In the genomic region with DNA sequence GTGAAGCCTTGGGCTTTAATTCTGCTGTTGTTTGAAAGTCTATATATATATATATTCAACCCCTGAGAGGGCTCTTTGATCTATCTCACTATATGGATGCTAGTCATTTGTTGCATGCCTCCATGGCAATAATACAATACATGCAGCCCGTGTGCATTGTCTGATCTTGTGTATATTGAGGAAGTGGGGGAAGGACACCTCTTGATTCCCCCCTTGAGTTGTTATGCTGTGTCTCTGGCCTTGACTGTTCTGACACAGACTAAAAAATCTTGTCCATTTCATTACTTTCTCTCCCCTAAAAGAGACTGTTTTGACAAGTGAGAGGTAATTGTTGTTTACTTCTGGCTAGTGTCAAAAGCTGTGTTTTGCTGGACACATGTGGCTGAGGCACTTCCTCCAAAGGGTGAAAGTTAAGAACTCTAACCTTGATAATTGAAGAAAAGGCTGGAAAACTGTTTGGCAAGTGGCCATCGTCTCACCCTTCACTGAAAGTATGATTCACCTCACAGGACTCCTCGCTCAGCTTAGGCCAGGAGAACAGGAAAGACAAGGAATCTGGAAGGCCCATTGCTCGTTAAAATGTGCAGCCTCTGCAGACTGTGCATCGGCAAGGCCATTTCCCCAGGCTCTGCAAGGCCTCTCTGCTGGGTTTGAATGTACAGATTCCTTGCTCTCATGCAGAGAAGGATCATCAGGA, we compare ENCODE assay signal across 11 cellular contexts.
DNase-seq lines count a peak whose midpoint lies in the region; TF ChIP-seq lines count a peak whose summit lies in the region.
"Had no signal": no experiment of that assay in that cellular context is flagged by ENCODE, and none has a peak within 500 bp of the region (broad histone marks: within the 10 kb centered on the region; RNA-seq: fewer than 3 reads in every experiment).

No MANE protein-coding gene starts in this region.

- no peaks in the 10 kb centered on the region for H3K27me3 Mint-ChIP-seq in neural progenitor cell (ENCODE audit: insufficient read depth, low read depth)
- H3K27me3 Mint-ChIP-seq: activated naive CD8-positive, alpha-beta T cell treated with anti-CD3 and anti-CD28 coated beads, Interleukin-2, amount 50 U/mL, for 24 hours had no signal

- no peak overlapping the region for H3K9ac ChIP-seq in neural progenitor cell

- H4K20me1 ChIP-seq in neural progenitor cell (ENCODE audit: low read depth), result no peaks in the 10 kb centered on the region

- no peaks in the 10 kb centered on the region for H3K9me3 Mint-ChIP-seq in neural progenitor cell
- H3K9me3 Mint-ChIP-seq: neural crest cell had no signal

- DNase-seq in Caki2 (ENCODE audit: low read depth), result peak; percentile 62
- DNase-seq in NCI-H69 (lab: John Stamatoyannopoulos, UW), result peak; percentile 28
- DNase-seq in epithelial cell of prostate (ENCODE audit: low read depth, low spot score), result peak; percentile 72
- peak; percentile 48 for DNase-seq in non-pigmented ciliary epithelial cell (ENCODE audit: low read depth)
- no peak for DNase-seq in mesenteric fat pad (ENCODE audit: low spot score)
- DNase-seq in T-helper 9 cell, result no peak
- no peak for DNase-seq in neural progenitor cell (ENCODE audit: low spot score)
- no peak for DNase-seq in DMS 273 treated with DMSO at 0.1 percent for 48 hours (lab: John Stamatoyannopoulos, UW)
- DNase-seq: activated CD4-positive, CD25-positive, alpha-beta regulatory T cell treated with anti-CD3 and anti-CD28 coated beads, Interleukin-2, amount 50 U/mL, for 72 hours; activated naive CD8-positive, alpha-beta T cell treated with anti-CD3 and anti-CD28 coated beads, Interleukin-2, amount 50 U/mL, for 24 hours had no signal

- no peaks in the 10 kb centered on the region for H3K27me3 ChIP-seq in neural progenitor cell

- in situ Hi-C loops in Caki2 (cut with HindIII; ENCODE audit: low pct_unique_long_range_greater_than_20kb, low sequenced_read_pairs), result no loop called here

- H3K27ac ChIP-seq in epithelial cell of prostate (peak overlapping the region; percentile 34), neural progenitor cell (no peak overlapping the region)

- peaks cover 5% of the 10 kb centered on the region for H3K4me1 Mint-ChIP-seq in neural progenitor cell
- H3K4me1 Mint-ChIP-seq: activated naive CD8-positive, alpha-beta T cell treated with anti-CD3 and anti-CD28 coated beads, Interleukin-2, amount 50 U/mL, for 24 hours had no signal

- H3K4me2 ChIP-seq in neural progenitor cell, result no peak overlapping the region

- no peak overlapping the region for H3K4me3 ChIP-seq in neural progenitor cell

- H3K36me3 ChIP-seq in neural progenitor cell, result no peaks in the 10 kb centered on the region

- H3K9me3 ChIP-seq in neural progenitor cell (ENCODE audit: low read depth), result no peaks in the 10 kb centered on the region

- H2AFZ ChIP-seq in neural progenitor cell (replicated peaks), result no peak overlapping the region

- no peaks in the 10 kb centered on the region for H3K36me3 Mint-ChIP-seq in neural progenitor cell

- no peak for TF ChIP-seq CTCF in neural progenitor cell (IDR thresholded peaks at IDR 0.05)

- no peaks in the 10 kb centered on the region for H3F3A ChIP-seq in neural progenitor cell (ENCODE audit: low read depth)

- no peak overlapping the region for H3K27ac Mint-ChIP-seq in neural progenitor cell
- H3K27ac Mint-ChIP-seq: activated naive CD8-positive, alpha-beta T cell treated with anti-CD3 and anti-CD28 coated beads, Interleukin-2, amount 50 U/mL, for 24 hours had no signal

- H3K4me3 Mint-ChIP-seq in neural progenitor cell, result no peak overlapping the region
- H3K4me3 Mint-ChIP-seq: activated naive CD8-positive, alpha-beta T cell treated with anti-CD3 and anti-CD28 coated beads, Interleukin-2, amount 50 U/mL, for 24 hours; neural crest cell had no signal

- H3K79me2 ChIP-seq in neural progenitor cell (ENCODE audit: low read depth), result no peaks in the 10 kb centered on the region

- peaks cover 2% of the 10 kb centered on the region for H3K4me1 ChIP-seq in neural progenitor cell

Comparison
In these comparisons a context has a peak if more than half of its experiments do, and no peak if none do; other contexts are left out.
1. DNase-seq: peak in Caki2 (single experiment), NCI-H69 (single experiment), epithelial cell of prostate (single experiment) and non-pigmented ciliary epithelial cell (single experiment); none in mesenteric fat pad (single experiment), T-helper 9 cell (single experiment), neural progenitor cell (single experiment) and DMS 273 treated with DMSO at 0.1 percent for 48 hours (single experiment).